Comparison of ENCODE assay signal across 20 cellular contexts in the genomic region with DNA sequence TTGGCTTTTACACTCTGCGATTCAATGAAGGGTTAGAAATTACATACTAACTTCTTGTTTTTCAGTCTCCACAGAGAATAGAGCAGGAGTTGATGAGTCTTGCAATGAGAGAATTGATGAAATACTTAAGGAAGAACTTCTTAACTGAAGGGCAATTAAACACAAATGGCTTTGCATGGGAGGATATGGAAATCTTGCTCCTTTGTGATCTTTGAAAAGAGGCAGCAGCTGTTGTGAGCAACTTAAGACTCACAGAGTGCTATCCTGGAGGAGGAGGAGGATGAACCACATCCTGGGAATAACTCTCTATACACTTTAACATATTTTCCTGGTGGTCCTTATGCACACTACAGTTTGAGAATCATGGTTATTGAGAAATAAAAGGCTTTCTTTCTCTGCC.
DNase-seq lines count a peak whose midpoint lies in the region; ATAC-seq and TF ChIP-seq lines count a peak whose summit lies in the region.
"Had no signal": no experiment of that assay in that cellular context is flagged by ENCODE, and none has a peak within 500 bp of the region (broad histone marks: within the 10 kb centered on the region; RNA-seq: fewer than 3 reads in every experiment).

No MANE protein-coding gene starts in this region.

- CTCF ChIA-PET in WTC11 (lab: Charles Lee), result interaction anchor here (1.4 kb wide), 1 partner anchor 10 kb away, joined by 4 read pairs; no protein-coding TSS in a partner anchor

- H3K4me1 Mint-ChIP-seq in WTC11, result peaks cover 43% of the 10 kb centered on the region
- H3K4me1 Mint-ChIP-seq: B cell, CD14-positive monocyte, T-cell had no signal

- POLR2A ChIA-PET in WTC11 (lab: Charles Lee), result no interaction called here

- ATAC-seq in WTC11 (peak; percentile 74), GM18519 (IDR thresholded peaks at IDR 0.05; ENCODE audit: low FRiP score, unreplicated experiment) (no peak)
- ATAC-seq: Panc1, SK-N-SH treated with all-trans-retinoic acid at 6 μM for 48 hours, T-cell had no signal

- peak overlapping the region; percentile 95 for H3K27ac Mint-ChIP-seq in WTC11
- H3K27ac Mint-ChIP-seq: B cell, T-cell had no signal

- no peak for TF ChIP-seq CTCF in WTC11 (IDR thresholded peaks at IDR 0.05)

- H3K4me3 Mint-ChIP-seq in WTC11, result no peak overlapping the region
- H3K4me3 Mint-ChIP-seq: B cell, CD14-positive monocyte, T-cell had no signal

- H3K36me3 Mint-ChIP-seq in WTC11, result peaks cover 14% of the 10 kb centered on the region
- H3K36me3 Mint-ChIP-seq: CD14-positive monocyte, T-cell had no signal

- peaks cover 24% of the 10 kb centered on the region for H3K9me3 Mint-ChIP-seq in WTC11
- H3K9me3 Mint-ChIP-seq: T-cell had no signal

- DNase-seq in DMS79 treated with DMSO at 0.1 percent for 48 hours (lab: John Stamatoyannopoulos, UW) (peak; percentile 74), LHCN-M2 (ENCODE audit: low read depth) (peak; percentile 53), WTC11 (ENCODE audit: low spot score) (no peak), iPS-NIHi11 (ENCODE audit: low spot score) (peak; percentile 29), NCI-H1092 (lab: John Stamatoyannopoulos, UW) (no peak), NCI-H226 (no peak)
- DNase-seq in stimulated activated naive CD4-positive, alpha-beta T cell treated with Interleukin-2 at 50 U/mL for 16 hours (lab: John Stamatoyannopoulos, UW), result no peak
- DNase-seq: H7, IMR-90, MV-4-11, NCI-H1694, NCI-H2081 treated with DMSO at 0.1 percent for 48 hours, NCI-H748 treated with DMSO at 0.1 percent for 48 hours, SIG-M5, T-cell had no signal

- 0 out of 2 replicates have a peak, but pooled peaks cover 2% of the 10 kb centered on the region for H3K27me3 Mint-ChIP-seq in WTC11 (ENCODE audit: low read depth)
- H3K27me3 Mint-ChIP-seq: B cell had no signal

TF ChIP-seq in WTC11, 78 proteins besides CTCF, POLR2A, EP300 and RAD21:
- TF ChIP-seq, protein P1, sequence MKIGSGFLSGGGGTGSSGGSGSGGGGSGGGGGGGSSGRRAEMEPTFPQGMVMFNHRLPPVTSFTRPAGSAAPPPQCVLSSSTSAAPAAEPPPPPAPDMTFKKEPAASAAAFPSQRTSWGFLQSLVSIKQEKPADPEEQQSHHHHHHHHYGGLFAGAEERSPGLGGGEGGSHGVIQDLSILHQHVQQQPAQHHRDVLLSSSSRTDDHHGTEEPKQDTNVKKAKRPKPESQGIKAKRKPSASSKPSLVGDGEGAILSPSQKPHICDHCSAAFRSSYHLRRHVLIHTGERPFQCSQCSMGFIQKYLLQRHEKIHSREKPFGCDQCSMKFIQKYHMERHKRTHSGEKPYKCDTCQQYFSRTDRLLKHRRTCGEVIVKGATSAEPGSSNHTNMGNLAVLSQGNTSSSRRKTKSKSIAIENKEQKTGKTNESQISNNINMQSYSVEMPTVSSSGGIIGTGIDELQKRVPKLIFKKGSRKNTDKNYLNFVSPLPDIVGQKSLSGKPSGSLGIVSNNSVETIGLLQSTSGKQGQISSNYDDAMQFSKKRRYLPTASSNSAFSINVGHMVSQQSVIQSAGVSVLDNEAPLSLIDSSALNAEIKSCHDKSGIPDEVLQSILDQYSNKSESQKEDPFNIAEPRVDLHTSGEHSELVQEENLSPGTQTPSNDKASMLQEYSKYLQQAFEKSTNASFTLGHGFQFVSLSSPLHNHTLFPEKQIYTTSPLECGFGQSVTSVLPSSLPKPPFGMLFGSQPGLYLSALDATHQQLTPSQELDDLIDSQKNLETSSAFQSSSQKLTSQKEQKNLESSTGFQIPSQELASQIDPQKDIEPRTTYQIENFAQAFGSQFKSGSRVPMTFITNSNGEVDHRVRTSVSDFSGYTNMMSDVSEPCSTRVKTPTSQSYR (CRISPR knock-in tag; IDR thresholded peaks at IDR 0.05), result no peak
- TF ChIP-seq NFATC4 (CRISPR knock-in tag; IDR thresholded peaks at IDR 0.05) (no peak), GABPB1 (CRISPR knock-in tag; IDR thresholded peaks at IDR 0.05) (no peak), ZNF219 (CRISPR knock-in tag; IDR thresholded peaks at IDR 0.05; ENCODE audit: borderline replicate concordance) (no peak)
- TF ChIP-seq, protein P2, sequence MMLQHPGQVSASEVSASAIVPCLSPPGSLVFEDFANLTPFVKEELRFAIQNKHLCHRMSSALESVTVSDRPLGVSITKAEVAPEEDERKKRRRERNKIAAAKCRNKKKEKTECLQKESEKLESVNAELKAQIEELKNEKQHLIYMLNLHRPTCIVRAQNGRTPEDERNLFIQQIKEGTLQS (CRISPR knock-in tag; conservative IDR thresholded peaks at IDR 0.05), result no peak
- TF ChIP-seq, protein P3, sequence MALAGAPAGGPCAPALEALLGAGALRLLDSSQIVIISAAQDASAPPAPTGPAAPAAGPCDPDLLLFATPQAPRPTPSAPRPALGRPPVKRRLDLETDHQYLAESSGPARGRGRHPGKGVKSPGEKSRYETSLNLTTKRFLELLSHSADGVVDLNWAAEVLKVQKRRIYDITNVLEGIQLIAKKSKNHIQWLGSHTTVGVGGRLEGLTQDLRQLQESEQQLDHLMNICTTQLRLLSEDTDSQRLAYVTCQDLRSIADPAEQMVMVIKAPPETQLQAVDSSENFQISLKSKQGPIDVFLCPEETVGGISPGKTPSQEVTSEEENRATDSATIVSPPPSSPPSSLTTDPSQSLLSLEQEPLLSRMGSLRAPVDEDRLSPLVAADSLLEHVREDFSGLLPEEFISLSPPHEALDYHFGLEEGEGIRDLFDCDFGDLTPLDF (CRISPR knock-in tag; IDR thresholded peaks at IDR 0.05), result no peak

Comparison
In these comparisons a context has a peak if more than half of its experiments do, and no peak if none do; other contexts are left out.
1. DNase-seq: peak in DMS79 treated with DMSO at 0.1 percent for 48 hours (single experiment), LHCN-M2 (single experiment) and iPS-NIHi11 (single experiment); none in WTC11 (single experiment), NCI-H1092 (single experiment), NCI-H226 (single experiment) and stimulated activated naive CD4-positive, alpha-beta T cell treated with Interleukin-2 at 50 U/mL for 16 hours (single experiment).